In the genomic region with DNA sequence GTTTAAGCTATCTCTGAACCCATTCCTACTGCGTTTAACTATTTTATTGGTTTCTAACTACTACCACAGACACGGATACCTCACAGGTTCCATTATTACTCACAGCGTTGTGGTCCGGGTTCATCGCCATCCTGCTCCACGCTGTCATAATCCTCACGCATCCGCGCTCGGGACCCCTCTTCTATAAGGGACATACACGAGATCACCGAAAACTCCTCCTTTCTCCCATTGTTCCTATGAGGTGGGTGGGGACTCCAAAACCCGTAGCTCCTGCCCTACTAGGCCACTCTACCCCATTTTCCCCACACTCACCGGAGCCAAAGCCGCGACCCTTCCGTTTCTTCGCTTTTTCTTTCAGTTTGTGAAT, we compare ENCODE assay signal across 8 cellular contexts. TPM values are rescaled to one million over a fixed set of nuclear protein-coding genes. Genes with fewer than 3 reads are reported as not detected.
DNase-seq lines count a peak whose midpoint lies in the region; ATAC-seq and TF ChIP-seq lines count a peak whose summit lies in the region.

No MANE protein-coding gene starts in this region.

- DNase-seq in Karpas-422 (no peak), mucosa of descending colon (no peak), AG20443 (ENCODE audit: low spot score) (no peak)

- no peaks in the 10 kb centered on the region for H4K20me1 ChIP-seq in Karpas-422 (ENCODE audit: insufficient read depth, low read depth, low read length)

- H3K4me2 ChIP-seq in Karpas-422 (ENCODE audit: low read depth, low read length, poor library complexity, severe bottlenecking) = peak overlapping the region; percentile 72

- H3K4me3 ChIP-seq in Karpas-422 (ENCODE audit: low read length) (peak overlapping the region; percentile 70), mucosa of descending colon (peak overlapping the region; percentile 33), thymus (ENCODE audit: low read length) (peak overlapping the region; percentile 93)

- H3K27ac ChIP-seq in Karpas-422 (ENCODE audit: low read length) (peak overlapping the region; percentile 98), angular gyrus (ENCODE audit: low read depth, low read length) (peak overlapping the region; percentile 99), thymus (ENCODE audit: low read depth) (peak overlapping the region; percentile 97)

- no peaks in the 10 kb centered on the region for H3K9me2 ChIP-seq in Karpas-422 (replicated peaks; ENCODE audit: insufficient read depth, low read length)

- H3K9me3 ChIP-seq in Karpas-422 (ENCODE audit: low read length) (no peaks in the 10 kb centered on the region), mucosa of descending colon (no peaks in the 10 kb centered on the region), thymus (ENCODE audit: control insufficient read depth) (no peaks in the 10 kb centered on the region)

- peak overlapping the region; percentile 93 for H3K9ac ChIP-seq in Karpas-422 (ENCODE audit: low read length)

- intact Hi-C loops in mucosa of descending colon (cut with DNase I, micrococcal nuclease) = no loop called here

- H2AFZ ChIP-seq in Karpas-422 (ENCODE audit: low read length) = no peak overlapping the region

- H3K36me3 ChIP-seq in Karpas-422 (ENCODE audit: insufficient read depth, low read length) (peaks cover 21% of the 10 kb centered on the region), mucosa of descending colon (ENCODE audit: low read depth) (no peaks in the 10 kb centered on the region), thymus (ENCODE audit: control insufficient read depth, insufficient read depth) (peaks cover 10% of the 10 kb centered on the region)

- H3K4me1 ChIP-seq in Karpas-422 (ENCODE audit: low read length) = peaks cover 26% of the 10 kb centered on the region
- peaks cover 7% of the 10 kb centered on the region for H3K4me1 ChIP-seq in mucosa of descending colon (ENCODE audit: low read depth)
- H3K4me1 ChIP-seq in thymus (ENCODE audit: control insufficient read depth, insufficient read depth, low read length) = peaks cover 4% of the 10 kb centered on the region

- ATAC-seq in GM18511 (IDR thresholded peaks at IDR 0.05; ENCODE audit: unreplicated experiment) (peak; percentile 18), mucosa of descending colon (peak; percentile 5), GM21423 (IDR thresholded peaks at IDR 0.05; ENCODE audit: unreplicated experiment) (no peak), HG02981 (IDR thresholded peaks at IDR 0.05; ENCODE audit: unreplicated experiment) (no peak)

- WGBS in thymus = 10% methylated on average over 18 of the region's 18 CpGs

- H3K27me3 ChIP-seq in Karpas-422 (ENCODE audit: low read length) (no peaks in the 10 kb centered on the region), thymus (ENCODE audit: control insufficient read depth, insufficient read depth) (no peaks in the 10 kb centered on the region)

- H3K79me2 ChIP-seq in Karpas-422 (ENCODE audit: low read length) = peaks cover 26% of the 10 kb centered on the region

- TF ChIP-seq CTCF in mucosa of descending colon (IDR thresholded peaks at IDR 0.05) = no peak

RNA-seq across cellular contexts. Expression of a gene that starts 0.6 kb away (rescaled TPM):
- 130 and 214 TPM in 2 replicates for total RNA-seq in Karpas-422 (2014; rRNA removed; shearing (Covaris generic); ENCODE audit: low replicate concordance)
- total RNA-seq in mucosa of descending colon = 10 to 100 TPM; 82.3 to 94.5 (median 93.9) TPM
- 112 TPM for polyA plus RNA-seq in thymus

RNA-seq across cellular contexts. Expression of a gene that starts 8.2 kb away (rescaled TPM):
- 35.7 and 51.7 TPM in 2 replicates for total RNA-seq in Karpas-422 (2014; rRNA removed; shearing (Covaris generic); ENCODE audit: low replicate concordance)
- 10 to 100 TPM; 25.5 to 34.8 (median 33.3) TPM for total RNA-seq in mucosa of descending colon
- 38.1 TPM for polyA plus RNA-seq in thymus

RNA-seq across cellular contexts. Expression of a gene that starts 16.8 kb away (rescaled TPM):
- total RNA-seq in Karpas-422 (2014; rRNA removed; shearing (Covaris generic); ENCODE audit: low replicate concordance) = 1.4 and 1.5 TPM in 2 replicates
- 1 to 10 TPM in 1 of 3 donors, under 1 TPM in 2; 0.61 to 2.5 (median 0.87) TPM for total RNA-seq in mucosa of descending colon
- polyA plus RNA-seq in thymus = 10.3 TPM

RNA-seq across cellular contexts. Expression of a gene that starts 31.1 kb away (rescaled TPM):
- 35.8 and 49.4 TPM in 2 replicates for total RNA-seq in Karpas-422 (2014; rRNA removed; shearing (Covaris generic); ENCODE audit: low replicate concordance)
- total RNA-seq in mucosa of descending colon = 10 to 100 TPM in 2 of 3 donors, 1 to 10 TPM in 1; 3.9 to 34.3 (median 10.2) TPM
- polyA plus RNA-seq in thymus = 22.0 TPM

RNA-seq across cellular contexts. Expression of a gene that starts 37.7 kb away (rescaled TPM):
- total RNA-seq in Karpas-422 (2014; rRNA removed; shearing (Covaris generic); ENCODE audit: low replicate concordance) = 9.0 and 21.5 TPM in 2 replicates
- total RNA-seq in mucosa of descending colon = under 1 TPM; 0.14 to 0.63 (median 0.41) TPM
- polyA plus RNA-seq in thymus = 0.89 TPM

Comparison
In these comparisons a context has a peak if more than half of its experiments do, and no peak if none do; other contexts are left out.
1. ATAC-seq: peak in GM18511 (single experiment) and mucosa of descending colon (single experiment); none in GM21423 (single experiment) and HG02981 (single experiment).
2. H3K4me3 ChIP-seq: peak in every context shown above with its lines; median percentile 93 in thymus; 70 in Karpas-422; 33 in mucosa of descending colon.
3. Peak in every context shown above with its lines, with median percentiles within 50 percentile points of each other: H3K27ac ChIP-seq.